In the genomic region with DNA sequence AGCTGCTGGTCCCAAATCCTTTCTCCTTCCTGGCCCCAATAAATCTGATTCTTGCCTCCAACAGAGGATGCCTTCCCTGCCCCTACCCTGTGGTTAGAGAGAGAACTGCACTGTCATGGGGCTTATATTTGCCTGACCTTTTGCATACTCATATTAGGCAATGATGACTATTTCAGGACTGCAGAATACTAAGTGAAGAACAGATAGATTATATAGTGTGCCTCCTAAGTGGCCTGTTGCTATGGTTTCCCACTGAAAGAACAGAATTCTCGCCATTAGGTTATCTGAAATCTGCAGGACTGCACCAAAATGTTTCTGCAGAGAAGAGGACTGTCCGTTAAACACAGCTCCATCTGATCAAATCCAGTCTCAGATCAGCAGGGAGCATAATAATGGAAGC, we compare ENCODE assay signal across 11 cellular contexts.
DNase-seq lines count a peak whose midpoint lies in the region; ATAC-seq, FAIRE-seq and TF ChIP-seq lines count a peak whose summit lies in the region.
"Had no signal": no experiment of that assay in that cellular context is flagged by ENCODE, and none has a peak within 500 bp of the region (broad histone marks: within the 10 kb centered on the region; RNA-seq: fewer than 3 reads in every experiment).

No MANE protein-coding gene starts in this region.

- ATAC-seq in GM12878 (peak; percentile 53), GM19395 (IDR thresholded peaks at IDR 0.05; ENCODE audit: unreplicated experiment) (no peak)

- no peaks in the 10 kb centered on the region for H3K36me3 ChIP-seq in GM12878 (ENCODE audit: control insufficient read depth in 2 of 2, insufficient read depth in 2 of 2, low read length in 1 of 2)

- in situ Hi-C loops in GM12878 (cut with MboI) = no loop called here

- TF ChIP-seq CTCF in GM12875 (IDR thresholded peaks at IDR 0.05; ENCODE audit: borderline replicate concordance, insufficient read depth, low read depth, low read length) (peak; percentile 21; the same call in 1 of the 2 replicates), GM12878 (IDR thresholded peaks at IDR 0.05 in 2 of 3, conservative IDR thresholded peaks at IDR 0.05 in 1 of 3; ENCODE audit: control insufficient read depth in 2 of 3, extremely low read depth in 1 of 3, insufficient read depth in 1 of 3, low read depth in 3 of 3, low read length in 3 of 3) (0 out of 6 replicates have a peak, but pooled peaks of 2 of the 3 experiments have one; percentile 9 to 20), neural crest cell (conservative IDR thresholded peaks at IDR 0.05) (peak; percentile 35), GM20000 (IDR thresholded peaks at IDR 0.05; ENCODE audit: extremely low read depth, missing control alignments) (no peak), HFFc6 (IDR thresholded peaks at IDR 0.05) (no peak; the same call in 1 of the 2 replicates)

- RAD21 ChIA-PET in GM12878 (lab: Charles Lee; ENCODE audit: unreplicated experiment) = interaction anchor here (3.4 kb wide), 1 partner anchor 59 kb away, joined by 27 read pairs; no protein-coding TSS in a partner anchor

- no peak for TF ChIP-seq EP300 in GM12878 (IDR thresholded peaks at IDR 0.05; ENCODE audit: borderline replicate concordance in 1 of 2, control insufficient read depth in 1 of 2, low read depth in 2 of 2, low read length in 2 of 2)

- no peak overlapping the region for H3K27ac ChIP-seq in GM12878 (ENCODE audit: control insufficient read depth, insufficient read depth)

- POLR2A ChIA-PET in GM12878 (lab: Charles Lee) = no interaction called here

- intact Hi-C loops in GM12878 (cut with micrococcal nuclease; ENCODE audit: unreplicated experiment) = no loop called here

- H3K4me2 ChIP-seq in GM12878 (ENCODE audit: control insufficient read depth, insufficient read depth) = no peak overlapping the region

- SMC1A ChIA-PET in GM12878 (lab: Charles Lee; ENCODE audit: uncharacterized antibody, unreplicated experiment) = interaction anchor here (0.6 to 1.0 kb wide), 2 partner anchors 33 to 59 kb away, joined by 3 to 5 read pairs; no protein-coding TSS in a partner anchor

- H3K4me1 Mint-ChIP-seq in neural crest cell (no peaks in the 10 kb centered on the region), HFFc6 (ENCODE audit: low read depth) (no peaks in the 10 kb centered on the region)

- DNase-seq in LHCN-M2 (ENCODE audit: low read depth) = peak; percentile 7
- DNase-seq in GM12878 (ENCODE audit: low read depth, low spot score) = no peak
- DNase-seq in neural crest cell (ENCODE audit: low read depth, low spot score) = no peak
- no peak for DNase-seq in GM20000 (ENCODE audit: low spot score)
- DNase-seq in HFFc6 = no peak
- no peak for DNase-seq in HCEC 1CT
- DNase-seq: activated naive CD4-positive, alpha-beta T cell; IMR-90 had no signal

- peaks cover 7% of the 10 kb centered on the region for H3K4me1 ChIP-seq in GM12878 (ENCODE audit: control insufficient read depth, insufficient read depth, low read length)

- no peaks in the 10 kb centered on the region for H3K79me2 ChIP-seq in GM12878 (ENCODE audit: control insufficient read depth, insufficient read depth, low read length)

- no peak overlapping the region for H3K9ac ChIP-seq in GM12878 (ENCODE audit: control insufficient read depth, insufficient read depth, low read length)

- CTCF ChIA-PET in GM12878 (lab: Yijun Ruan, JAX) = interaction anchor here (1.0 to 1.1 kb wide), 2 partner anchors 9 to 59 kb away, joined by 3 to 5 read pairs; no protein-coding TSS in a partner anchor

- TF ChIP-seq POLR2A in GM12878 (IDR thresholded peaks at IDR 0.05; ENCODE audit: low read depth, low read length) = no peak

- no peaks in the 10 kb centered on the region for H3K9me3 Mint-ChIP-seq in neural crest cell
- H3K9me3 Mint-ChIP-seq in HFFc6 = no peaks in the 10 kb centered on the region

- 4% methylated on average over 2 of the region's 2 CpGs for WGBS in GM12878 (ENCODE audit: insufficient coverage, insufficient replicate concordance, low lambda C conversion rate, missing lambda C conversion rate)

- no peak overlapping the region for H2AFZ ChIP-seq in GM12878 (ENCODE audit: control insufficient read depth, low read depth, low read length)

- H3K27me3 ChIP-seq in GM12878 (replicated peaks in 1 of 2; ENCODE audit: control insufficient read depth in 2 of 2, insufficient read depth in 2 of 2, low read length in 1 of 2) = no peaks in the 10 kb centered on the region

- no peaks in the 10 kb centered on the region for H3K9me3 ChIP-seq in GM12878 (replicated peaks; ENCODE audit: control insufficient read depth, insufficient read depth, low read length)

- FAIRE-seq in GM12878 (lab: Jason Lieb, UNC) = no peak
- FAIRE-seq: D721Med had no signal

- TF ChIP-seq RAD21 in GM12878 (IDR thresholded peaks at IDR 0.05; ENCODE audit: insufficient read depth, low read depth, low read length) = no peak

- H4K20me1 ChIP-seq in GM12878 (ENCODE audit: control insufficient read depth, insufficient read depth) = no peaks in the 10 kb centered on the region

- no peak overlapping the region for H3K27ac Mint-ChIP-seq in neural crest cell (ENCODE audit: unreplicated experiment)
- H3K27ac Mint-ChIP-seq in HFFc6 = no peak overlapping the region

- no peaks in the 10 kb centered on the region for H3K36me3 Mint-ChIP-seq in neural crest cell (ENCODE audit: low read depth)
- no peaks in the 10 kb centered on the region for H3K36me3 Mint-ChIP-seq in HFFc6 (ENCODE audit: low read depth)

- peaks cover 2% of the 10 kb centered on the region for H3K27me3 Mint-ChIP-seq in neural crest cell (ENCODE audit: low read depth)
- no peaks in the 10 kb centered on the region for H3K27me3 Mint-ChIP-seq in HFFc6 (ENCODE audit: insufficient read depth)

- H3K4me3 ChIP-seq in GM12875 (ENCODE audit: low read depth, low read length) = no peak overlapping the region
- H3K4me3 ChIP-seq in GM12878 = no peak overlapping the region

- no peak overlapping the region for H3K4me3 Mint-ChIP-seq in neural crest cell
- H3K4me3 Mint-ChIP-seq in HFFc6 = no peak overlapping the region

- BruUV-seq in GM12878 (replicated peaks; lab: Mats Ljungman, UMichigan) = no TSS peak

TF ChIP-seq in GM12878, 131 proteins besides CTCF, POLR2A, EP300 and RAD21 (continues in another document):
- TF ChIP-seq SIN3A (IDR thresholded peaks at IDR 0.05; ENCODE audit: low read depth, low read length) (no peak), CEBPB (IDR thresholded peaks at IDR 0.05; ENCODE audit: borderline replicate concordance in 1 of 2, low read depth in 2 of 2, low read length in 2 of 2) (no peak), BACH1 (IDR thresholded peaks at IDR 0.05; ENCODE audit: borderline replicate concordance) (no peak), MEF2B (IDR thresholded peaks at IDR 0.05; ENCODE audit: partially characterized antibody, poor library complexity, severe bottlenecking) (no peak), FOS (IDR thresholded peaks at IDR 0.05; ENCODE audit: borderline replicate concordance, extremely low read depth, insufficient read length) (no peak), JUND (IDR thresholded peaks at IDR 0.05; ENCODE audit: low read depth, low read length) (no peak), CBFB (IDR thresholded peaks at IDR 0.05; ENCODE audit: low read depth) (no peak), ZNF217 (IDR thresholded peaks at IDR 0.05) (no peak)
- TF ChIP-seq, protein P1, sequence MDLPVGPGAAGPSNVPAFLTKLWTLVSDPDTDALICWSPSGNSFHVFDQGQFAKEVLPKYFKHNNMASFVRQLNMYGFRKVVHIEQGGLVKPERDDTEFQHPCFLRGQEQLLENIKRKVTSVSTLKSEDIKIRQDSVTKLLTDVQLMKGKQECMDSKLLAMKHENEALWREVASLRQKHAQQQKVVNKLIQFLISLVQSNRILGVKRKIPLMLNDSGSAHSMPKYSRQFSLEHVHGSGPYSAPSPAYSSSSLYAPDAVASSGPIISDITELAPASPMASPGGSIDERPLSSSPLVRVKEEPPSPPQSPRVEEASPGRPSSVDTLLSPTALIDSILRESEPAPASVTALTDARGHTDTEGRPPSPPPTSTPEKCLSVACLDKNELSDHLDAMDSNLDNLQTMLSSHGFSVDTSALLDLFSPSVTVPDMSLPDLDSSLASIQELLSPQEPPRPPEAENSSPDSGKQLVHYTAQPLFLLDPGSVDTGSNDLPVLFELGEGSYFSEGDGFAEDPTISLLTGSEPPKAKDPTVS (IDR thresholded peaks at IDR 0.05; ENCODE audit: low read depth, low read length) = no peak
- TF ChIP-seq, protein P2, sequence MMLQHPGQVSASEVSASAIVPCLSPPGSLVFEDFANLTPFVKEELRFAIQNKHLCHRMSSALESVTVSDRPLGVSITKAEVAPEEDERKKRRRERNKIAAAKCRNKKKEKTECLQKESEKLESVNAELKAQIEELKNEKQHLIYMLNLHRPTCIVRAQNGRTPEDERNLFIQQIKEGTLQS (IDR thresholded peaks at IDR 0.05; ENCODE audit: borderline replicate concordance, extremely low read depth, low read depth, low read length) = no peak
- TF ChIP-seq, protein P3, sequence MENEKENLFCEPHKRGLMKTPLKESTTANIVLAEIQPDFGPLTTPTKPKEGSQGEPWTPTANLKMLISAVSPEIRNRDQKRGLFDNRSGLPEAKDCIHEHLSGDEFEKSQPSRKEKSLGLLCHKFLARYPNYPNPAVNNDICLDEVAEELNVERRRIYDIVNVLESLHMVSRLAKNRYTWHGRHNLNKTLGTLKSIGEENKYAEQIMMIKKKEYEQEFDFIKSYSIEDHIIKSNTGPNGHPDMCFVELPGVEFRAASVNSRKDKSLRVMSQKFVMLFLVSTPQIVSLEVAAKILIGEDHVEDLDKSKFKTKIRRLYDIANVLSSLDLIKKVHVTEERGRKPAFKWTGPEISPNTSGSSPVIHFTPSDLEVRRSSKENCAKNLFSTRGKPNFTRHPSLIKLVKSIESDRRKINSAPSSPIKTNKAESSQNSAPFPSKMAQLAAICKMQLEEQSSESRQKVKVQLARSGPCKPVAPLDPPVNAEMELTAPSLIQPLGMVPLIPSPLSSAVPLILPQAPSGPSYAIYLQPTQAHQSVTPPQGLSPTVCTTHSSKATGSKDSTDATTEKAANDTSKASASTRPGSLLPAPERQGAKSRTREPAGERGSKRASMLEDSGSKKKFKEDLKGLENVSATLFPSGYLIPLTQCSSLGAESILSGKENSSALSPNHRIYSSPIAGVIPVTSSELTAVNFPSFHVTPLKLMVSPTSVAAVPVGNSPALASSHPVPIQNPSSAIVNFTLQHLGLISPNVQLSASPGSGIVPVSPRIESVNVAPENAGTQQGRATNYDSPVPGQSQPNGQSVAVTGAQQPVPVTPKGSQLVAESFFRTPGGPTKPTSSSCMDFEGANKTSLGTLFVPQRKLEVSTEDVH (IDR thresholded peaks at IDR 0.05; ENCODE audit: low read depth, partially characterized antibody) = no peak

Comparison
In these comparisons a context has a peak if more than half of its experiments do, and no peak if none do; other contexts are left out.
1. CTCF ChIP-seq: peak in GM12875 (single experiment), GM12878 (2 of 3) and neural crest cell (single experiment); none in GM20000 (single experiment) and HFFc6 (single experiment).